ENCODE assay signal across 22 cellular contexts in genomic region chr1:83889707-83890106, GRCh38.
A peak's percentile ranks its signal among the peaks of the same experiment; 100 is the strongest.
DNase-seq lines count a peak whose midpoint lies in the region; ATAC-seq and TF ChIP-seq lines count a peak whose summit lies in the region.
"Had no signal": no experiment of that assay in that cellular context is flagged by ENCODE, and none has a peak within 500 bp of the region (broad histone marks: within the 10 kb centered on the region; RNA-seq: fewer than 3 reads in every experiment).

No MANE protein-coding gene starts in this region.

- WGBS in smooth muscle cell (ENCODE audit: low lambda C conversion rate) = 37% methylated on average over 2 of the region's 2 CpGs

- no peak overlapping the region for H2AFZ ChIP-seq in smooth muscle cell (ENCODE audit: low read depth)

- H3K4me1 ChIP-seq in adipocyte (ENCODE audit: control insufficient read depth, insufficient read depth, low read length) (no peaks in the 10 kb centered on the region), smooth muscle cell (ENCODE audit: low read depth) (peaks cover 8% of the 10 kb centered on the region)
- H3K4me1 ChIP-seq: spleen had no signal

- H3K27me3 ChIP-seq in adipocyte (replicated peaks; ENCODE audit: control insufficient read depth, insufficient read depth, low read length) (no peaks in the 10 kb centered on the region), smooth muscle cell (ENCODE audit: low read depth) (no peaks in the 10 kb centered on the region)
- H3K27me3 ChIP-seq: heart left ventricle, spleen had no signal

- ATAC-seq in HG03571 (IDR thresholded peaks at IDR 0.05; ENCODE audit: unreplicated experiment) = no peak
- ATAC-seq: activated CD4-positive, alpha-beta T cell treated with anti-CD3 and anti-CD28 coated beads for 36 hours; activated naive CD8-positive, alpha-beta T cell treated with anti-CD3 and anti-CD28 coated beads, Interleukin-2, amount 50 U/mL, for 24 hours; heart left ventricle; naive thymus-derived CD8-positive, alpha-beta T cell; stimulated activated memory B cell treated with anti-CD40 and anti-IgM and Interleukin-4, amounts not matched to agents 10 μg/mL and 1 μg/mL and 100 μg/mL, for 72 hours; T-helper 17 cell had no signal

- H3K79me2 ChIP-seq in smooth muscle cell (ENCODE audit: low read depth) = no peaks in the 10 kb centered on the region

- no peak overlapping the region for H3K27ac ChIP-seq in smooth muscle cell (ENCODE audit: low read depth)
- H3K27ac ChIP-seq in substantia nigra (ENCODE audit: low read depth, low read length, poor library complexity, severe bottlenecking) = no peak overlapping the region
- H3K27ac ChIP-seq: heart left ventricle, spleen had no signal

- H4K20me1 ChIP-seq in smooth muscle cell (ENCODE audit: low read depth) = no peaks in the 10 kb centered on the region

- DNase-seq in HCEC 1CT = peak; percentile 16
- peak; percentile 57 for DNase-seq in adipocyte (ENCODE audit: low read depth)
- DNase-seq in fibroblast of peridontal ligament (ENCODE audit: extremely low read depth) = peak; percentile 28
- DNase-seq in smooth muscle cell (lab: John Stamatoyannopoulos, UW; ENCODE audit: unreplicated experiment) = no peak
- DNase-seq in substantia nigra (lab: John Stamatoyannopoulos, UW) = no peak
- no peak for DNase-seq in iPS-NIHi7 (ENCODE audit: extremely low spot score)
- DNase-seq: activated CD4-positive, alpha-beta T cell treated with anti-CD3 and anti-CD28 coated beads for 36 hours; activated gamma-delta T cell; activated naive CD8-positive, alpha-beta T cell treated with anti-CD3 and anti-CD28 coated beads, Interleukin-2, amount 50 U/mL, for 24 hours; Calu3; dermis blood vessel endothelial cell; DND-41; heart left ventricle; mesenchymal stem cell; naive thymus-derived CD8-positive, alpha-beta T cell; NCI-H510A treated with DMSO at 0.1 percent for 48 hours; retina; spleen; stimulated activated CD4-positive, alpha-beta T cell treated with anti-CD3 and anti-CD28 coated beads, Interleukin-4, amount 100 ng/mL, for 1 hour; T-helper 17 cell had no signal

- H3K36me3 ChIP-seq in adipocyte (ENCODE audit: control insufficient read depth, insufficient read depth, low read length, severe bottlenecking) (no peaks in the 10 kb centered on the region), smooth muscle cell (ENCODE audit: low read depth) (no peaks in the 10 kb centered on the region)
- H3K36me3 ChIP-seq: spleen had no signal

- H3F3A ChIP-seq in smooth muscle cell (ENCODE audit: low read depth) = no peaks in the 10 kb centered on the region

- no peaks in the 10 kb centered on the region for H3K9me3 ChIP-seq in adipocyte (ENCODE audit: control insufficient read depth, low read length)
- no peaks in the 10 kb centered on the region for H3K9me3 ChIP-seq in smooth muscle cell (replicated peaks; ENCODE audit: low read depth)
- H3K9me3 ChIP-seq: heart left ventricle had no signal

- H3K9ac ChIP-seq in adipocyte (ENCODE audit: low read length) (no peak overlapping the region), smooth muscle cell (ENCODE audit: low read depth) (no peak overlapping the region)

- H3K4me2 ChIP-seq in smooth muscle cell = peak overlapping the region; percentile 1

- H3K4me3 ChIP-seq in adipocyte (ENCODE audit: low read length) (no peak overlapping the region), smooth muscle cell (no peak overlapping the region)
- H3K4me3 ChIP-seq: heart left ventricle, spleen had no signal

- no peak for TF ChIP-seq CTCF in smooth muscle cell (IDR thresholded peaks at IDR 0.05; ENCODE audit: borderline replicate concordance, insufficient read depth, poor library complexity, severe bottlenecking)

Comparison
In these comparisons a context has a peak if more than half of its experiments do, and no peak if none do; other contexts are left out.
1. DNase-seq: peak in HCEC 1CT (single experiment), adipocyte (single experiment) and fibroblast of peridontal ligament (single experiment); none in smooth muscle cell (single experiment), substantia nigra (0 of 49) and iPS-NIHi7 (single experiment).